ENCODE assay signal across 8 cellular contexts in genomic region chr3:147191795-147192385, GRCh38.
DNase-seq lines count a peak whose midpoint lies in the region; ATAC-seq, FAIRE-seq and TF ChIP-seq lines count a peak whose summit lies in the region.

No MANE protein-coding gene starts in this region.

- no peaks in the 10 kb centered on the region for H3K4me1 ChIP-seq in smooth muscle cell (ENCODE audit: low read depth)

- no peak overlapping the region for H2AFZ ChIP-seq in smooth muscle cell (ENCODE audit: low read depth)

- no peak overlapping the region for H3K4me2 ChIP-seq in smooth muscle cell

- no peak overlapping the region for H3K27ac ChIP-seq in smooth muscle cell (ENCODE audit: low read depth)

- H4K20me1 ChIP-seq in smooth muscle cell (ENCODE audit: low read depth): no peaks in the 10 kb centered on the region

- no peaks in the 10 kb centered on the region for H3F3A ChIP-seq in smooth muscle cell (ENCODE audit: low read depth)

- no peaks in the 10 kb centered on the region for H3K79me2 ChIP-seq in smooth muscle cell (ENCODE audit: low read depth)

- H3K9ac ChIP-seq in smooth muscle cell (ENCODE audit: low read depth): no peak overlapping the region

- no peak overlapping the region for H3K4me3 ChIP-seq in smooth muscle cell

- no peaks in the 10 kb centered on the region for H3K27me3 ChIP-seq in smooth muscle cell (ENCODE audit: low read depth)

- FAIRE-seq in D721Med (lab: Jason Lieb, UNC): peak; percentile 88

- WGBS in smooth muscle cell (ENCODE audit: low lambda C conversion rate): 71% methylated on average over 2 of the region's 2 CpGs

- no peaks in the 10 kb centered on the region for H3K36me3 ChIP-seq in smooth muscle cell (ENCODE audit: low read depth)

- no peaks in the 10 kb centered on the region for H3K9me3 ChIP-seq in smooth muscle cell (replicated peaks; ENCODE audit: low read depth)

- TF ChIP-seq CTCF in D721Med (IDR thresholded peaks at IDR 0.05; ENCODE audit: insufficient read depth, missing control alignments) (peak; percentile 69), smooth muscle cell (IDR thresholded peaks at IDR 0.05; ENCODE audit: borderline replicate concordance, insufficient read depth, poor library complexity, severe bottlenecking) (peak; percentile 89)

- DNase-seq in D721Med (ENCODE audit: insufficient read length, low spot score) (no peak), Kasumi-1 (lab: John Stamatoyannopoulos, UW) (peak; percentile 51 to 54), SKM-1 (lab: John Stamatoyannopoulos, UW; ENCODE audit: unreplicated experiment) (peak; percentile 18), glomerular endothelial cell (ENCODE audit: extremely low read depth, low read depth, low spot score) (peak; percentile 64), smooth muscle cell (lab: John Stamatoyannopoulos, UW; ENCODE audit: unreplicated experiment) (no peak)
- no peak for DNase-seq in activated naive CD4-positive, alpha-beta T cell (lab: John Stamatoyannopoulos, UW)

- ATAC-seq in GM19463 (IDR thresholded peaks at IDR 0.05; ENCODE audit: unreplicated experiment): peak; percentile 67
- no peak for ATAC-seq in HG03571 (IDR thresholded peaks at IDR 0.05; ENCODE audit: unreplicated experiment)

Comparison
In these comparisons a context has a peak if more than half of its experiments do, and no peak if none do; other contexts are left out.
1. DNase-seq: peak in Kasumi-1 (2 of 2), SKM-1 (single experiment) and glomerular endothelial cell (single experiment); none in D721Med (single experiment), smooth muscle cell (single experiment) and activated naive CD4-positive, alpha-beta T cell (0 of 4).